ENCODE assay signal across 1 cellular context in genomic region chr19:40714519-40715299, GRCh38.
A peak's percentile ranks its signal among the peaks of the same experiment; 100 is the strongest.
TF ChIP-seq lines count a peak whose summit lies in the region.

No MANE protein-coding gene starts in this region.

TF ChIP-seq in K562, 482 proteins besides CTCF, POLR2A, EP300 and RAD21 (continues in another document):
- peak; percentile 37 for TF ChIP-seq HMGN3 (IDR thresholded peaks at IDR 0.05; ENCODE audit: borderline replicate concordance, extremely low read depth, insufficient read length, low read depth, low read length)
- peak; percentile 78 for TF ChIP-seq VEZF1 (CRISPR knock-in tag; IDR thresholded peaks at IDR 0.05)
- TF ChIP-seq NRF1 (conservative IDR thresholded peaks at IDR 0.05 in 1 of 2, IDR thresholded peaks at IDR 0.05 in 1 of 2) = peak; percentile 15 to 24; a peak in 1 of 4 replicates
- TF ChIP-seq ERF (CRISPR knock-in tag; IDR thresholded peaks at IDR 0.05) = 0 out of 2 replicates have a peak, but pooled peaks have one; percentile 23
- peak; percentile 85 for TF ChIP-seq SP2 (IDR thresholded peaks at IDR 0.05; ENCODE audit: extremely low read depth, low read depth, low read length, poor library complexity, severe bottlenecking)
- peak in 1 of 2 experiments; percentile 48; a peak in 1 of 4 replicates for TF ChIP-seq MAZ (CRISPR knock-in tag; conservative IDR thresholded peaks at IDR 0.05 in 1 of 2, IDR thresholded peaks at IDR 0.05 in 1 of 2)
- peak; percentile 78 for TF ChIP-seq RBM25 (IDR thresholded peaks at IDR 0.05; ENCODE audit: low read depth, low read length, severe bottlenecking)
- 0 out of 2 replicates have a peak, but pooled peaks have one; percentile 43 for TF ChIP-seq ETV1 (tag; conservative IDR thresholded peaks at IDR 0.05; ENCODE audit: low read depth)
- peak; percentile 82 for TF ChIP-seq PBX2 (CRISPR knock-in tag; IDR thresholded peaks at IDR 0.05; ENCODE audit: low read depth)
- TF ChIP-seq PBX2 (tag; conservative IDR thresholded peaks at IDR 0.05; ENCODE audit: low read depth) = peak; percentile 97
- TF ChIP-seq RFX1 (IDR thresholded peaks at IDR 0.05) = peak; percentile 93
- no peak for TF ChIP-seq ZBTB33 (CRISPR knock-in tag; IDR thresholded peaks at IDR 0.05)
- TF ChIP-seq FOS (IDR thresholded peaks at IDR 0.05; ENCODE audit: extremely low read depth, insufficient read length) = peak; percentile 81
- peak; percentile 72 for TF ChIP-seq TFAP4 (CRISPR knock-in tag; IDR thresholded peaks at IDR 0.05; ENCODE audit: borderline replicate concordance)
- peak; percentile 36 for TF ChIP-seq PCBP1 (IDR thresholded peaks at IDR 0.05; ENCODE audit: low read depth, low read length, poor library complexity, severe bottlenecking)
- peak; percentile 61 for TF ChIP-seq NEUROD1 (IDR thresholded peaks at IDR 0.05; ENCODE audit: borderline replicate concordance, low read depth, low read length, partially characterized antibody)
- TF ChIP-seq ZNF644 (tag; IDR thresholded peaks at IDR 0.05; ENCODE audit: low read depth) = no peak
- TF ChIP-seq CEBPZ (IDR thresholded peaks at IDR 0.05; ENCODE audit: borderline replicate concordance, low read depth, low read length) = peak; percentile 40; the same call in 1 of the 2 replicates
- TF ChIP-seq KDM4B (IDR thresholded peaks at IDR 0.05; ENCODE audit: borderline replicate concordance in 2 of 2, low read depth in 1 of 2) = 0 out of 4 replicates have a peak, but pooled peaks of 1 of the 2 experiments have one; percentile 36
- TF ChIP-seq ATF1 (CRISPR knock-in tag; IDR thresholded peaks at IDR 0.05) = no peak
- TF ChIP-seq ATF1 (tag; IDR thresholded peaks at IDR 0.05) = no peak; the same call in 1 of the 2 replicates
- TF ChIP-seq CTCFL (IDR thresholded peaks at IDR 0.05; ENCODE audit: borderline replicate concordance, insufficient read depth, low read depth, low read length, poor library complexity, severe bottlenecking) = peak; percentile 30
- peak; percentile 85 for TF ChIP-seq GABPB1 (CRISPR knock-in tag; IDR thresholded peaks at IDR 0.05)
- no peak for TF ChIP-seq SAFB2 (IDR thresholded peaks at IDR 0.05; ENCODE audit: borderline replicate concordance, low read depth, low read length, severe bottlenecking)
- TF ChIP-seq GABPA (tag; conservative IDR thresholded peaks at IDR 0.05; ENCODE audit: low read depth) = peak; percentile 84
- TF ChIP-seq ZBTB26 (CRISPR knock-in tag; IDR thresholded peaks at IDR 0.05) = 0 out of 2 replicates have a peak, but pooled peaks have one; percentile 19
- TF ChIP-seq FOXM1 (IDR thresholded peaks at IDR 0.05; ENCODE audit: low read depth) = 0 out of 2 replicates have a peak, but pooled peaks have one; percentile 13
- TF ChIP-seq FOXM1 (CRISPR knock-in tag; IDR thresholded peaks at IDR 0.05; ENCODE audit: low read depth) = no peak
- 0 out of 2 replicates have a peak, but pooled peaks have one; percentile 6 for TF ChIP-seq XRCC5 (IDR thresholded peaks at IDR 0.05; ENCODE audit: low read depth, low read length)
- TF ChIP-seq STAT6 (CRISPR knock-in tag; IDR thresholded peaks at IDR 0.05) = no peak
- TF ChIP-seq CREM (IDR thresholded peaks at IDR 0.05; ENCODE audit: low read depth) = peak; percentile 49; the same call in 1 of the 2 replicates
- no peak for TF ChIP-seq ZNF263 (CRISPR knock-in tag; IDR thresholded peaks at IDR 0.05; ENCODE audit: borderline replicate concordance)
- no peak for TF ChIP-seq IRF1 (CRISPR knock-in tag; IDR thresholded peaks at IDR 0.05; ENCODE audit: borderline replicate concordance)
- no peak for TF ChIP-seq CCAR2 (IDR thresholded peaks at IDR 0.05; ENCODE audit: low read depth, low read length)
- TF ChIP-seq POLR2G (IDR thresholded peaks at IDR 0.05; ENCODE audit: low read depth, low read length) = peak; percentile 43; the same call in 1 of the 2 replicates
- no peak for TF ChIP-seq ZNF668 (CRISPR knock-in tag; IDR thresholded peaks at IDR 0.05)
- peak; percentile 79 for TF ChIP-seq NFYB (IDR thresholded peaks at IDR 0.05; ENCODE audit: extremely low read depth, insufficient read length)
- TF ChIP-seq MYNN (IDR thresholded peaks at IDR 0.05) = peak; percentile 83; the same call in 1 of the 2 replicates
- TF ChIP-seq MYNN (CRISPR knock-in tag; IDR thresholded peaks at IDR 0.05) = no peak
- TF ChIP-seq ASH1L (IDR thresholded peaks at IDR 0.05; ENCODE audit: borderline replicate concordance, low read depth, partially characterized antibody) = peak; percentile 69
- 0 out of 2 replicates have a peak, but pooled peaks have one; percentile 50 for TF ChIP-seq CHD2 (IDR thresholded peaks at IDR 0.05; ENCODE audit: low read depth, low read length)
- peak; percentile 99 for TF ChIP-seq PKNOX1 (IDR thresholded peaks at IDR 0.05)
- TF ChIP-seq ELF2 (CRISPR knock-in tag; IDR thresholded peaks at IDR 0.05) = peak; percentile 88
